In the genomic region with DNA sequence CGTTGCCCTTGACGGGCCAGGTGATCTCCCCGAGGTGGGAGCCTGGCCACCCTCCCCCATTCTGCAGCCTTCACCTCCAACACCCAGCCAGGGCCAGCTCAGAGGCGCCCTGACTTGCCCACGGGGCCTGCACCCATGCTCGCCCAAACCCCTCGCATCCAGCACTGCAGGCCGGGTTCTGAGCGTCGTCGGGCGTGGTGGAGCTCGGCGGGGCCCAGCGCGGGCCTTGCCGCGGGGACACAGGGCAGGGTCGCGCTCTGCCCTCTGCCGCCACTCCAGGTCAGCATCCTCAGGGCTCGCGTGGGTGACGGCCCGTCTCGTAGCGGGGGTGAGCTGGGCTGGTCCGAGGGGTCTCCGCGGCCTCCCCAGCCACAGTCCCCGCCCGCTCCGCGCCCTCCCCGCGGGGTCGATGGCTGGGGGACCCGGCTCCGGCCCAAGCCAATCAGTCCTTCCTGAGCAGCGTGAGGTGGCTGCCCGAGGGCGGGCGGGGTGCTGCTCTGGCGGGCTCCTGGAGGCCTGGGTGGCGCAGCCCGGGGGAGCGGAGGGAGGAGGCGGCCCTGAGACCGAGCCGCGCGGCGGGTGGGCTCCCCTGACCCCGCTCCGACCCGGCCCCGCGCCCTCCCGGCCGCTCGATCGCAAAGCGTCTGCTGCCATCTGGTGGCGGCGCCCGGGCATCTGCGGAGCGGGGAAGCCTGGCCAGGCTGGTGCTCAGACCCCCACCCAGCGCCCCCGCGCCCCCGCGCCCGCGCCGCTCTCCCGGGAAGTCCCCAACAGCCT, we compare ENCODE assay signal across 8 cellular contexts.
A peak's percentile ranks its signal among the peaks of the same experiment; 100 is the strongest.
DNase-seq lines count a peak whose midpoint lies in the region; ATAC-seq and TF ChIP-seq lines count a peak whose summit lies in the region.

No MANE protein-coding gene starts in this region.

- no peaks in the 10 kb centered on the region for H3K9me3 ChIP-seq in smooth muscle cell (replicated peaks; ENCODE audit: low read depth)

- H3K79me2 ChIP-seq in smooth muscle cell (ENCODE audit: low read depth), result no peaks in the 10 kb centered on the region

- peak; percentile 91 for TF ChIP-seq CTCF in GM13976 (IDR thresholded peaks at IDR 0.05; ENCODE audit: borderline replicate concordance, control extremely low read depth, extremely low read depth, insufficient read depth, missing control alignments)
- TF ChIP-seq CTCF in smooth muscle cell (IDR thresholded peaks at IDR 0.05; ENCODE audit: borderline replicate concordance, insufficient read depth, poor library complexity, severe bottlenecking), result peak; percentile 94

- H4K20me1 ChIP-seq in smooth muscle cell (ENCODE audit: low read depth), result no peaks in the 10 kb centered on the region

- H3K4me3 ChIP-seq in iPS-11a (ENCODE audit: low read depth, low read length) (peak overlapping the region; percentile 37), smooth muscle cell (peak overlapping the region; percentile 54)

- H3K27ac ChIP-seq in smooth muscle cell (ENCODE audit: low read depth), result no peak overlapping the region

- in situ Hi-C loops in GM13976 (cut with MboI; ENCODE audit: low sequenced_read_pairs, unreplicated experiment), result loop anchor here (10.0 to 25.0 kb wide), 2 partner anchors 138 to 789 kb away; no protein-coding TSS in a partner anchor

- H2AFZ ChIP-seq in smooth muscle cell (ENCODE audit: low read depth), result peak overlapping the region; percentile 76

- H3K9ac ChIP-seq in smooth muscle cell (ENCODE audit: low read depth), result no peak overlapping the region

- H3K4me1 ChIP-seq in smooth muscle cell (ENCODE audit: low read depth), result peaks cover 9% of the 10 kb centered on the region

- WGBS in smooth muscle cell (ENCODE audit: low lambda C conversion rate), result 7% methylated on average over 39 of the region's 77 CpGs

- H3K4me2 ChIP-seq in smooth muscle cell, result peak overlapping the region; percentile 92

- H3F3A ChIP-seq in smooth muscle cell (ENCODE audit: low read depth), result no peaks in the 10 kb centered on the region

- no peaks in the 10 kb centered on the region for H3K36me3 ChIP-seq in smooth muscle cell (ENCODE audit: low read depth)

- H3K27me3 ChIP-seq in smooth muscle cell (ENCODE audit: low read depth), result no peaks in the 10 kb centered on the region

- DNase-seq in GM13976 (ENCODE audit: low spot score) (peak; percentile 88), HPDE6-E6E7 (ENCODE audit: extremely low spot score) (peak; percentile 40), T-helper 2 cell (peak; percentile 30 to 60 (median 57)), anterior cingulate cortex (lab: John Stamatoyannopoulos, UW) (peak in 35 of 58 donors; percentile 5 to 64 (median 26)), smooth muscle cell (lab: John Stamatoyannopoulos, UW; ENCODE audit: unreplicated experiment) (peak; percentile 33)

- no peak for ATAC-seq in GM21381 (IDR thresholded peaks at IDR 0.05; ENCODE audit: unreplicated experiment)
- ATAC-seq in GM19328 (IDR thresholded peaks at IDR 0.05; ENCODE audit: unreplicated experiment), result no peak

Comparison
In these comparisons a context has a peak if more than half of its experiments do, and no peak if none do; other contexts are left out.
1. DNase-seq: peak in every context shown above with its lines; median percentile 88 in GM13976; 57 in T-helper 2 cell; 40 in HPDE6-E6E7; 33 in smooth muscle cell; 26 in anterior cingulate cortex.